ENCODE assay signal across 8 cellular contexts in the genomic region with DNA sequence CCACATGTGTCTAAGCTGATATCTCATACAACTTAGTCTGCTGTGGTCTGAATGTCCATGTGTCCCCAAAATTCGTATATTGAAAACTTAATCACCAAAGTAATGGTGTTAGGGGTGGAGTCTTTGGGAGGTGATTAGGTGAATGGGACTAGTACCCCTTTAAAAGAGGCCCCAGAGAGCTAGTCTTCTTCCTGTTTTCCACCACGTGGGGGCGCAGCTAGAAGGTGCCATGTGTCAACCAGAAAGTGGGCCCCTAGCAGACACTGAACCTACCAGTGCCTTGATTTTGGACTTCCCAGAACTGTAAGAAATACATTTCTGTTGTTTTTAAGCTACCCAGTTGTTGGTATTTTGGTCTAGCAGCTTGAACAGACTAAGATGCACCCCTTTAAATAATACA.
DNase-seq lines count a peak whose midpoint lies in the region; ATAC-seq, FAIRE-seq and TF ChIP-seq lines count a peak whose summit lies in the region.

No MANE protein-coding gene starts in this region.

- H3K36me3 ChIP-seq in PC-3 (ENCODE audit: low read depth, low read length) (no peaks in the 10 kb centered on the region), esophagus squamous epithelium (no peaks in the 10 kb centered on the region)

- no peak for TF ChIP-seq POLR2A in esophagus squamous epithelium (IDR thresholded peaks at IDR 0.05)

- intact Hi-C loops in PC-3 (cut with micrococcal nuclease) (loop anchor here (2.0 kb wide), 1 partner anchor 271 kb away; no protein-coding TSS in a partner anchor), esophagus squamous epithelium (cut with DNase I) (loop anchor here (10.0 kb wide), 1 partner anchor 271 kb away; no protein-coding TSS in a partner anchor)

- no peak for FAIRE-seq in GM19239 (lab: Jason Lieb, UNC)

- no peaks in the 10 kb centered on the region for H3F3A ChIP-seq in PC-3 (ENCODE audit: low read length, unreplicated experiment)

- H3K4me3 ChIP-seq in PC-3 (ENCODE audit: low read length) (no peak overlapping the region), esophagus squamous epithelium (no peak overlapping the region)

- WGBS in esophagus squamous epithelium, 2 donors, result 24 to 31% methylated on average over 3 of the region's 3 CpGs

- H2AFZ ChIP-seq in PC-3 (ENCODE audit: low read length), result no peak overlapping the region

- H3K79me2 ChIP-seq in PC-3 (ENCODE audit: low read length), result no peaks in the 10 kb centered on the region

- ATAC-seq in PC-3 (peak; percentile 87; the same call in 1 of the 2 replicates), HG03196 (IDR thresholded peaks at IDR 0.05; ENCODE audit: unreplicated experiment) (no peak), HG03521 (IDR thresholded peaks at IDR 0.05; ENCODE audit: unreplicated experiment) (no peak)

- H3K4me2 ChIP-seq in PC-3 (ENCODE audit: low read length), result no peak overlapping the region

- no peaks in the 10 kb centered on the region for H4K20me1 ChIP-seq in PC-3 (ENCODE audit: low read length)

- TF ChIP-seq CTCF in PC-3 (conservative IDR thresholded peaks at IDR 0.05; ENCODE audit: low read depth, low read length), result peak; percentile 84
- peak in 4 of 6 experiments; percentile 30 to 61 (median 40) for TF ChIP-seq CTCF in esophagus squamous epithelium (IDR thresholded peaks at IDR 0.05)

- CTCF ChIA-PET in PC-3 (lab: Charles Lee), result interaction anchor here (0.5 to 1.6 kb wide), 5 partner anchors 16 to 1351 kb away, joined by 3 to 8 read pairs (median 4); no protein-coding TSS in a partner anchor

- no TSS peak for BruUV-seq in PC-3 (replicated peaks; lab: Mats Ljungman, UMichigan)

- H3K4me1 ChIP-seq in PC-3 (ENCODE audit: insufficient read depth, low read length) (peaks cover 5% of the 10 kb centered on the region; the same call in 1 of the 2 replicates), esophagus squamous epithelium (no peaks in the 10 kb centered on the region)

- H3K9me3 ChIP-seq in PC-3 (ENCODE audit: low read length) (peaks cover 4% of the 10 kb centered on the region; the same call in 1 of the 2 replicates), esophagus squamous epithelium (peaks cover 0 to 21% (median 15%) of the 10 kb centered on the region in 3 donors)

- H3K27me3 ChIP-seq in PC-3 (ENCODE audit: low read length) (no peaks in the 10 kb centered on the region), esophagus squamous epithelium (peaks cover 0 to 6% (median 0%) of the 10 kb centered on the region in 4 donors)

- H3K27ac ChIP-seq in PC-3 (ENCODE audit: low read length), result no peak overlapping the region
- H3K27ac ChIP-seq in esophagus squamous epithelium, result no peak overlapping the region

- no peak overlapping the region for H3K9ac ChIP-seq in PC-3 (ENCODE audit: low read length)

- no peaks in the 10 kb centered on the region for H3K9me2 ChIP-seq in PC-3 (replicated peaks; ENCODE audit: low read length)

- POLR2A ChIA-PET in PC-3 (lab: Charles Lee; ENCODE audit: unreplicated experiment), result no interaction called here

- DNase-seq in CD1c-positive myeloid dendritic cell (ENCODE audit: extremely low spot score) (peak; percentile 33), GM19239 (ENCODE audit: insufficient read length, low spot score) (peak; percentile 46), PC-3 (peak; percentile 68), esophagus squamous epithelium (lab: John Stamatoyannopoulos, UW) (no peak)
- peak; percentile 10 to 19 for DNase-seq in stimulated activated CD4-positive, alpha-beta T cell treated with anti-CD3 and anti-CD28 coated beads, Interleukin-15, amount 100 ng/mL, for 48 hours (ENCODE audit: low read depth in 2 of 2)
- no peak for DNase-seq in stimulated activated naive CD4-positive, alpha-beta T cell treated with Interleukin-2 at 50 U/mL for 16 hours (lab: John Stamatoyannopoulos, UW)

Comparison
In these comparisons a context has a peak if more than half of its experiments do, and no peak if none do; other contexts are left out.
1. DNase-seq: peak in CD1c-positive myeloid dendritic cell (single experiment), GM19239 (single experiment), PC-3 (single experiment) and stimulated activated CD4-positive, alpha-beta T cell treated with anti-CD3 and anti-CD28 coated beads, Interleukin-15, amount 100 ng/mL, for 48 hours (2 of 2); none in esophagus squamous epithelium (single experiment) and stimulated activated naive CD4-positive, alpha-beta T cell treated with Interleukin-2 at 50 U/mL for 16 hours (single experiment).